ENCODE assay signal across 1 cellular context in genomic region chr17:72403713-72404209, GRCh38.
TF ChIP-seq lines count a peak whose summit lies in the region.

No MANE protein-coding gene starts in this region.

TF ChIP-seq in SK-N-SH treated with all-trans-retinoic acid at 6 μM for 48 hours, 23 proteins besides CTCF, POLR2A, EP300 and RAD21:
- TF ChIP-seq GLIS3 (CRISPR knock-in tag; IDR thresholded peaks at IDR 0.05), result no peak
- no peak for TF ChIP-seq ZNF8 (CRISPR knock-in tag; IDR thresholded peaks at IDR 0.05)
- no peak for TF ChIP-seq ARNTL (CRISPR knock-in tag; IDR thresholded peaks at IDR 0.05; ENCODE audit: borderline replicate concordance, low read depth)
- no peak for TF ChIP-seq BACH2 (CRISPR knock-in tag; IDR thresholded peaks at IDR 0.05; ENCODE audit: borderline replicate concordance)
- no peak for TF ChIP-seq TSHZ2 (CRISPR knock-in tag; IDR thresholded peaks at IDR 0.05)
- no peak for TF ChIP-seq PATZ1 (CRISPR knock-in tag; IDR thresholded peaks at IDR 0.05; ENCODE audit: borderline replicate concordance)
- TF ChIP-seq ESRRG (CRISPR knock-in tag; IDR thresholded peaks at IDR 0.05), result no peak
- TF ChIP-seq OSR1 (CRISPR knock-in tag; IDR thresholded peaks at IDR 0.05), result no peak
- no peak for TF ChIP-seq ZNF70 (CRISPR knock-in tag; IDR thresholded peaks at IDR 0.05)
- TF ChIP-seq POU6F1 (CRISPR knock-in tag; IDR thresholded peaks at IDR 0.05; ENCODE audit: borderline replicate concordance, low read depth), result no peak
- no peak for TF ChIP-seq ISL1 (CRISPR knock-in tag; IDR thresholded peaks at IDR 0.05)
- no peak for TF ChIP-seq CSDC2 (CRISPR knock-in tag; IDR thresholded peaks at IDR 0.05)
- no peak for TF ChIP-seq ZFP30 (CRISPR knock-in tag; IDR thresholded peaks at IDR 0.05)
- TF ChIP-seq ZFP3 (CRISPR knock-in tag; IDR thresholded peaks at IDR 0.05), result no peak
- TF ChIP-seq ZNF565 (CRISPR knock-in tag; conservative IDR thresholded peaks at IDR 0.05; ENCODE audit: low read depth), result no peak
